In genomic region chr1:246753670-246754535, GRCh38 we compare ENCODE assay signal across 8 cellular contexts. TPM values are rescaled to one million over a fixed set of nuclear protein-coding genes. Genes with fewer than 3 reads are reported as not detected.
DNase-seq lines count a peak whose midpoint lies in the region; ATAC-seq and TF ChIP-seq lines count a peak whose summit lies in the region.

No MANE protein-coding gene starts in this region.

- TF ChIP-seq CTCF in Panc1 (IDR thresholded peaks at IDR 0.05) (peak; percentile 87), foreskin fibroblast (IDR thresholded peaks at IDR 0.05; ENCODE audit: low read depth, low read length) (peak; percentile 77), osteocyte (IDR thresholded peaks at IDR 0.05) (peak; percentile 89), type B pancreatic cell (conservative IDR thresholded peaks at IDR 0.05) (peak; percentile 86)

- H3K36me3 Mint-ChIP-seq in CD8-positive, alpha-beta memory T cell = peaks cover 0 to 2% (median 2%) of the 10 kb centered on the region in 3 donors
- H3K36me3 Mint-ChIP-seq in osteocyte (ENCODE audit: unreplicated experiment) (peaks cover 2% of the 10 kb centered on the region), type B pancreatic cell (peaks cover 1% of the 10 kb centered on the region)

- no peaks in the 10 kb centered on the region for H3K9me3 Mint-ChIP-seq in CD8-positive, alpha-beta memory T cell
- H3K9me3 Mint-ChIP-seq in osteocyte (ENCODE audit: unreplicated experiment) (no peaks in the 10 kb centered on the region), type B pancreatic cell (no peaks in the 10 kb centered on the region)

- CTCF ChIA-PET in CD8-positive, alpha-beta memory T cell (lab: Charles Lee) = interaction anchor here (0.8 to 2.0 kb wide), 2 partner anchors 13 to 65 kb away, joined by 3 to 6 read pairs; no protein-coding TSS in a partner anchor
- CTCF ChIA-PET in Panc1 (lab: Charles Lee) = no interaction called here

- H3K4me3 Mint-ChIP-seq in CD8-positive, alpha-beta memory T cell = no peak overlapping the region
- H3K4me3 Mint-ChIP-seq in osteocyte (ENCODE audit: unreplicated experiment) = no peak overlapping the region
- no peak overlapping the region for H3K4me3 Mint-ChIP-seq in type B pancreatic cell

- DNase-seq in CD8-positive, alpha-beta memory T cell = peak; percentile 30 to 68 (median 39)
- DNase-seq in Panc1 (ENCODE audit: low read depth, low spot score) = peak; percentile 27
- peak; percentile 72 to 74 for DNase-seq in activated T-cell treated with anti-CD3 and anti-CD28 coated beads, Interleukin-2, amount 50 U/mL, for 48 hours
- peak; percentile 35 to 78 for DNase-seq in foreskin fibroblast
- DNase-seq in osteocyte (ENCODE audit: extremely low spot score, unreplicated experiment) = no peak
- DNase-seq in type B pancreatic cell (ENCODE audit: extremely low spot score, unreplicated experiment) = peak; percentile 74

- no peaks in the 10 kb centered on the region for H3K4me1 Mint-ChIP-seq in CD8-positive, alpha-beta memory T cell
- H3K4me1 Mint-ChIP-seq in osteocyte (ENCODE audit: unreplicated experiment) (peaks cover 3% of the 10 kb centered on the region), type B pancreatic cell (ENCODE audit: unreplicated experiment) (no peaks in the 10 kb centered on the region)

- intact Hi-C loops in Panc1 (cut with micrococcal nuclease; ENCODE audit: unreplicated experiment) = loop anchor here (5.0 kb wide), 2 partner anchors 67 to 252 kb away; no protein-coding TSS in a partner anchor

- H3K27me3 Mint-ChIP-seq in CD8-positive, alpha-beta memory T cell = no peaks in the 10 kb centered on the region
- H3K27me3 Mint-ChIP-seq in osteocyte (ENCODE audit: unreplicated experiment) (no peaks in the 10 kb centered on the region), type B pancreatic cell (no peaks in the 10 kb centered on the region)

- H3K27me3 ChIP-seq in CD8-positive, alpha-beta memory T cell (ENCODE audit: insufficient read depth, low read length, poor library complexity, severe bottlenecking) = no peaks in the 10 kb centered on the region
- no peaks in the 10 kb centered on the region for H3K27me3 ChIP-seq in Panc1 (ENCODE audit: control insufficient read depth, insufficient read depth, low read length)

- H3K4me1 ChIP-seq in CD8-positive, alpha-beta memory T cell (ENCODE audit: insufficient read depth, low read length) = no peaks in the 10 kb centered on the region
- 0 out of 2 replicates have a peak, but pooled peaks cover 2% of the 10 kb centered on the region for H3K4me1 ChIP-seq in Panc1 (ENCODE audit: control insufficient read depth, insufficient read depth, low read length)

- no peak overlapping the region for H3K4me3 ChIP-seq in CD8-positive, alpha-beta memory T cell (ENCODE audit: low read length)
- no peak overlapping the region for H3K4me3 ChIP-seq in Panc1 (ENCODE audit: low read depth in 2 of 2, low read length in 2 of 2)
- H3K4me3 ChIP-seq in foreskin fibroblast (ENCODE audit: low read depth in 1 of 2, low read length in 2 of 2) = no peak overlapping the region

- BruUV-seq in Panc1 (replicated peaks; lab: Mats Ljungman, UMichigan) = no TSS peak

- POLR2A ChIA-PET in CD8-positive, alpha-beta memory T cell (lab: Charles Lee) = no interaction called here
- POLR2A ChIA-PET in Panc1 (lab: Charles Lee) = no interaction called here

- in situ Hi-C loops in Panc1 (cut with HindIII; ENCODE audit: low pct_unique_long_range_greater_than_20kb, low sequenced_read_pairs) = no loop called here

- no peaks in the 10 kb centered on the region for H3K9me3 ChIP-seq in CD8-positive, alpha-beta memory T cell (ENCODE audit: low read length)
- no peaks in the 10 kb centered on the region for H3K9me3 ChIP-seq in Panc1 (ENCODE audit: control insufficient read depth, insufficient read depth, low read depth, low read length)

- no peak overlapping the region for H3K27ac ChIP-seq in CD8-positive, alpha-beta memory T cell (ENCODE audit: low read depth, low read length)
- no peak overlapping the region for H3K27ac ChIP-seq in Panc1 (ENCODE audit: low read length)

- peak; percentile 99 for ATAC-seq in GM19351 (IDR thresholded peaks at IDR 0.05; ENCODE audit: unreplicated experiment)
- ATAC-seq in HG03521 (IDR thresholded peaks at IDR 0.05; ENCODE audit: unreplicated experiment) = peak; percentile 72
- ATAC-seq in Panc1 = peak; percentile 94

- peak overlapping the region in 1 of 8 donors; percentile 14 for H3K27ac Mint-ChIP-seq in CD8-positive, alpha-beta memory T cell
- H3K27ac Mint-ChIP-seq in osteocyte (ENCODE audit: unreplicated experiment) (no peak overlapping the region), type B pancreatic cell (no peak overlapping the region)

- no peaks in the 10 kb centered on the region for H3K36me3 ChIP-seq in CD8-positive, alpha-beta memory T cell (ENCODE audit: insufficient read depth, low read length)
- no peaks in the 10 kb centered on the region for H3K36me3 ChIP-seq in Panc1 (ENCODE audit: control insufficient read depth, insufficient read depth, low read length)

RNA-seq across cellular contexts. Expression of gene SCCPDH, which starts 29.7 kb away (rescaled TPM):
- 10 to 100 TPM; 39.5 to 41.0 TPM for total RNA-seq in CD8-positive, alpha-beta memory T cell
- polyA plus RNA-seq in CD8-positive, alpha-beta memory T cell = 20.2 TPM
- total RNA-seq in Panc1 (2021; ENCODE audit: unreplicated experiment) = 40.2 TPM
- polyA plus RNA-seq in Panc1 (2012; ENCODE audit: insufficient read length) = 26.8 TPM
- 34.4 and 34.9 TPM in 2 replicates for total RNA-seq in osteocyte
- 18.1 and 34.1 TPM in 2 replicates for total RNA-seq in type B pancreatic cell (ENCODE audit: low replicate concordance)
